In genomic region chr17:17536702-17537101, GRCh38 we compare ENCODE assay signal across 1 cellular context.
A peak's percentile ranks its signal among the peaks of the same experiment; 100 is the strongest.
TF ChIP-seq lines count a peak whose summit lies in the region.

No MANE protein-coding gene starts in this region.

TF ChIP-seq in HepG2, 621 proteins besides CTCF, POLR2A, EP300 and RAD21:
- TF ChIP-seq SMARCE1 (IDR thresholded peaks at IDR 0.05; ENCODE audit: borderline replicate concordance) (no peak), MTA1 (CRISPR knock-in tag; IDR thresholded peaks at IDR 0.05; ENCODE audit: borderline replicate concordance) (peak; percentile 37; the same call in 1 of the 2 replicates), KLF15 (CRISPR knock-in tag; IDR thresholded peaks at IDR 0.05; ENCODE audit: borderline replicate concordance) (no peak), ZNF788 (CRISPR knock-in tag; IDR thresholded peaks at IDR 0.05; ENCODE audit: borderline replicate concordance) (0 out of 2 replicates have a peak, but pooled peaks have one; percentile 3)
